ENCODE assay signal across 10 cellular contexts in genomic region chr3:171753665-171754408, GRCh38. TPM values are rescaled to one million over a fixed set of nuclear protein-coding genes. Genes with fewer than 3 reads are reported as not detected.
DNase-seq lines count a peak whose midpoint lies in the region; ATAC-seq, FAIRE-seq and TF ChIP-seq lines count a peak whose summit lies in the region.
"Had no signal": no experiment of that assay in that cellular context is flagged by ENCODE, and none has a peak within 500 bp of the region (broad histone marks: within the 10 kb centered on the region; RNA-seq: fewer than 3 reads in every experiment).

No MANE protein-coding gene starts in this region.

- FAIRE-seq in H54 (lab: Jason Lieb, UNC) (peak; percentile 50), GM12878 (lab: Jason Lieb, UNC) (no peak)
- FAIRE-seq: HTR-8/SVneo had no signal

- no peaks in the 10 kb centered on the region for H3K36me3 Mint-ChIP-seq in activated CD8-positive, alpha-beta memory T cell treated with anti-CD3 and anti-CD28 coated beads, Interleukin-2, amount 10 ng/mL, durations not matched to agents 7 days and 5 days

- BruUV-seq in GM12878 (replicated peaks; lab: Mats Ljungman, UMichigan), result no TSS peak

- no peaks in the 10 kb centered on the region for H3K4me1 Mint-ChIP-seq in activated CD8-positive, alpha-beta memory T cell treated with anti-CD3 and anti-CD28 coated beads, Interleukin-2, amount 10 ng/mL, durations not matched to agents 7 days and 5 days

- H3K27ac Mint-ChIP-seq in activated CD8-positive, alpha-beta memory T cell treated with anti-CD3 and anti-CD28 coated beads, Interleukin-2, amount 10 ng/mL, durations not matched to agents 7 days and 5 days, result no peak overlapping the region

- ATAC-seq in GM12878, result peak; percentile 13; the same call in 2 of the 3 replicates
- ATAC-seq in activated CD8-positive, alpha-beta memory T cell treated with anti-CD3 and anti-CD28 coated beads, Interleukin-2, amount 10 ng/mL, durations not matched to agents 7 days and 5 days, result no peak
- no peak for ATAC-seq in GM18519 (IDR thresholded peaks at IDR 0.05; ENCODE audit: low FRiP score, unreplicated experiment)
- ATAC-seq in GM21423 (IDR thresholded peaks at IDR 0.05; ENCODE audit: unreplicated experiment), result no peak

- H3K9ac ChIP-seq in GM12878 (ENCODE audit: control insufficient read depth, insufficient read depth, low read length), result no peak overlapping the region

- SMC1A ChIA-PET in GM12878 (lab: Charles Lee; ENCODE audit: uncharacterized antibody, unreplicated experiment), result interaction anchor here (1.0 to 8.7 kb wide), 5 partner anchors 9 to 75 kb away, joined by 3 to 192 read pairs (median 5); no protein-coding TSS in a partner anchor

- H2AFZ ChIP-seq in GM12878 (ENCODE audit: control insufficient read depth, low read depth, low read length), result no peak overlapping the region

- no peaks in the 10 kb centered on the region; the same call in 1 of the 2 replicates for H3K4me1 ChIP-seq in GM12878 (ENCODE audit: control insufficient read depth, insufficient read depth, low read length)
- H3K4me1 ChIP-seq: prostate gland had no signal

- intact Hi-C loops in GM12878 (cut with micrococcal nuclease; ENCODE audit: unreplicated experiment), result no loop called here

- POLR2A ChIA-PET in AG04450 (lab: Yijun Ruan, JAX) (no interaction called here), GM12878 (lab: Charles Lee) (interaction anchor here (0.5 to 2.0 kb wide), 4 partner anchors 9 to 388 kb away, joined by 3 to 5 read pairs (median 4); partner anchors contain the start of gene PLD1)

- no peak overlapping the region for H3K4me3 Mint-ChIP-seq in activated CD8-positive, alpha-beta memory T cell treated with anti-CD3 and anti-CD28 coated beads, Interleukin-2, amount 10 ng/mL, durations not matched to agents 7 days and 5 days

- H3K27ac ChIP-seq in AG04450 (ENCODE audit: low read depth, low read length) (peak overlapping the region; percentile 49), GM12878 (ENCODE audit: control insufficient read depth, insufficient read depth) (no peak overlapping the region; the same call in 1 of the 2 replicates)
- H3K27ac ChIP-seq: prostate gland had no signal

- RAD21 ChIA-PET in GM12878 (lab: Charles Lee; ENCODE audit: unreplicated experiment), result interaction anchor here (1.0 to 7.7 kb wide), 3 partner anchors 10 to 17 kb away, joined by 3 to 119 read pairs (median 3); no protein-coding TSS in a partner anchor

- TF ChIP-seq CTCF in AG04450 (IDR thresholded peaks at IDR 0.05; ENCODE audit: low read depth, low read length), result no peak
- no peak for TF ChIP-seq CTCF in GM12878 (IDR thresholded peaks at IDR 0.05 in 2 of 3, conservative IDR thresholded peaks at IDR 0.05 in 1 of 3; ENCODE audit: control insufficient read depth in 2 of 3, extremely low read depth in 1 of 3, insufficient read depth in 1 of 3, low read depth in 3 of 3, low read length in 3 of 3)

- H3K9me3 ChIP-seq in AG04450 (ENCODE audit: control insufficient read depth, insufficient read depth, low read length), result no peaks in the 10 kb centered on the region
- H3K9me3 ChIP-seq in GM12878 (replicated peaks; ENCODE audit: control insufficient read depth, insufficient read depth, low read length), result no peaks in the 10 kb centered on the region
- H3K9me3 ChIP-seq: prostate gland had no signal

- H3K9me3 Mint-ChIP-seq in activated CD8-positive, alpha-beta memory T cell treated with anti-CD3 and anti-CD28 coated beads, Interleukin-2, amount 10 ng/mL, durations not matched to agents 7 days and 5 days (ENCODE audit: low read depth), result no peaks in the 10 kb centered on the region

- H3K27me3 Mint-ChIP-seq in activated CD8-positive, alpha-beta memory T cell treated with anti-CD3 and anti-CD28 coated beads, Interleukin-2, amount 10 ng/mL, durations not matched to agents 7 days and 5 days, result peaks cover 26% of the 10 kb centered on the region

- H3K36me3 ChIP-seq in GM12878 (ENCODE audit: control insufficient read depth in 2 of 2, insufficient read depth in 2 of 2, low read length in 1 of 2), result no peaks in the 10 kb centered on the region; a peak in 1 of 4 replicates
- H3K36me3 ChIP-seq: prostate gland had no signal

- no peaks in the 10 kb centered on the region for H3K27me3 ChIP-seq in AG04450 (ENCODE audit: control insufficient read depth, insufficient read depth, low read length)
- peaks cover 0 to 3% of the 10 kb centered on the region in 2 experiments; a peak in 1 of 4 replicates for H3K27me3 ChIP-seq in GM12878 (replicated peaks in 1 of 2; ENCODE audit: control insufficient read depth in 2 of 2, insufficient read depth in 2 of 2, low read length in 1 of 2)

- DNase-seq in AG04450 (ENCODE audit: low read depth, low spot score) (peak; percentile 49), H54 (ENCODE audit: insufficient read length, low spot score) (peak; percentile 35), GM12878 (ENCODE audit: low read depth, low spot score) (no peak), iris pigment epithelial cell (ENCODE audit: low read depth) (peak; percentile 89), ACHN (no peak)
- DNase-seq in activated CD8-positive, alpha-beta memory T cell treated with anti-CD3 and anti-CD28 coated beads, Interleukin-2, amount 10 ng/mL, durations not matched to agents 7 days and 5 days, result no peak

- TF ChIP-seq RAD21 in GM12878 (IDR thresholded peaks at IDR 0.05; ENCODE audit: insufficient read depth, low read depth, low read length), result no peak

- 27% methylated on average over 5 of the region's 5 CpGs for WGBS in GM12878 (ENCODE audit: insufficient coverage, insufficient replicate concordance, low lambda C conversion rate, missing lambda C conversion rate)

- TF ChIP-seq POLR2A in H54 (IDR thresholded peaks at IDR 0.05; ENCODE audit: low read depth, low read length), result no peak
- no peak for TF ChIP-seq POLR2A in GM12878 (IDR thresholded peaks at IDR 0.05; ENCODE audit: low read depth, low read length)

- in situ Hi-C loops in GM12878 (cut with MboI), result no loop called here
- in situ Hi-C loops in ACHN (cut with HindIII; ENCODE audit: low pct_ligation_motif_present, low pct_unique_long_range_greater_than_20kb, low sequenced_read_pairs), result no loop called here

- CTCF ChIA-PET in AG04450 (lab: Charles Lee), result interaction anchor here (6.6 kb wide), 1 partner anchor 18 kb away, joined by 47 read pairs; no protein-coding TSS in a partner anchor
- CTCF ChIA-PET in GM12878 (lab: Yijun Ruan, JAX), result interaction anchor here (12.1 kb wide), 1 partner anchor 15 kb away, joined by 210 read pairs; no protein-coding TSS in a partner anchor
- CTCF ChIA-PET in activated CD8-positive, alpha-beta memory T cell treated with anti-CD3 and anti-CD28 coated beads, Interleukin-2, amount 10 ng/mL, durations not matched to agents 7 days and 5 days (lab: Charles Lee), result no interaction called here

- no peak overlapping the region for H3K4me2 ChIP-seq in GM12878 (ENCODE audit: control insufficient read depth, insufficient read depth)

- no peaks in the 10 kb centered on the region for H4K20me1 ChIP-seq in GM12878 (ENCODE audit: control insufficient read depth, insufficient read depth)

- H3K79me2 ChIP-seq in GM12878 (ENCODE audit: control insufficient read depth, insufficient read depth, low read length), result no peaks in the 10 kb centered on the region

- no peak overlapping the region for H3K4me3 ChIP-seq in AG04450 (ENCODE audit: low read depth, low read length)
- H3K4me3 ChIP-seq in GM12878, result no peak overlapping the region
- H3K4me3 ChIP-seq: prostate gland had no signal

- TF ChIP-seq EP300 in GM12878 (IDR thresholded peaks at IDR 0.05; ENCODE audit: borderline replicate concordance in 1 of 2, control insufficient read depth in 1 of 2, low read depth in 2 of 2, low read length in 2 of 2), result no peak

TF ChIP-seq in GM12878, 131 proteins besides CTCF, POLR2A, EP300 and RAD21:
- no peak for TF ChIP-seq CHD1 (IDR thresholded peaks at IDR 0.05; ENCODE audit: low read depth, low read length)
- TF ChIP-seq HDGF (IDR thresholded peaks at IDR 0.05), result 0 out of 2 replicates have a peak, but pooled peaks have one; percentile 37

RNA-seq across cellular contexts. Expression of gene PLD1, which starts 56.4 kb away (rescaled TPM):
- polyA plus RNA-seq in AG04450 (2011; rRNA removed) (13.9 and 20.2 TPM in 2 replicates), GM12878 (2011; rRNA removed) (108 and 130 TPM in 2 replicates), GM12878 (2014; fragmentation: Illumina TruSeq; extraction: Trizol) (3.4 and 6.5 TPM in 2 replicates), GM12878 (2014; fragmentation: Nextera tagmentation; extraction: Ambion mirVana) (1 to 10 TPM; 3.1 to 3.4 TPM), GM12878 (2014; rRNA removed) (2.4 and 2.9 TPM in 2 replicates), GM12878 (2016; fragmentation: Nextera tagmentation; extraction: Ambion mirVana) (1 to 10 TPM; 4.3 to 5.8 TPM)
- 29.4 and 44.9 TPM in 2 replicates for polyA minus RNA-seq in AG04450 (2011; rRNA and poly(A)+ RNA removed)
- total RNA-seq in GM12878 (2013; cell fraction: nucleolus; rRNA removed), result 526 and 546 TPM in 2 replicates
- total RNA-seq in GM12878 (2014; rRNA removed) (3.2 and 4.4 TPM in 2 replicates), GM12878 (2014; rRNA removed; fragmentation: Illumina TruSeq; extraction: Trizol) (3.8 and 5.1 TPM in 2 replicates), GM12878 (2021) (7.5 and 7.8 TPM in 2 replicates)
- 2.0 TPM for polyA plus RNA-seq in GM12878 (2011; ENCODE audit: low read depth)
- 53.4 and 59.3 TPM in 2 replicates for polyA plus RNA-seq in GM12878 (2011; cell fraction: cytosol; rRNA removed)
- polyA plus RNA-seq in GM12878 (2011; cell fraction: nucleus; rRNA removed), result 108 and 131 TPM in 2 replicates
- 1.2 and 2.7 TPM in 2 replicates for polyA plus RNA-seq in GM12878 (2012)
- polyA minus RNA-seq in GM12878 (2011; rRNA and poly(A)+ RNA removed), result 228 and 285 TPM in 2 replicates
- polyA minus RNA-seq in GM12878 (2011; cell fraction: cytosol; rRNA and poly(A)+ RNA removed), result 42.9 and 75.5 TPM in 2 replicates
- 205 and 292 TPM in 2 replicates for polyA minus RNA-seq in GM12878 (2011; cell fraction: nucleus; rRNA and poly(A)+ RNA removed)
- total RNA-seq in activated CD8-positive, alpha-beta memory T cell treated with anti-CD3 and anti-CD28 coated beads, Interleukin-2, amount 10 ng/mL, durations not matched to agents 7 days and 5 days, result 1 to 10 TPM; 2.0 to 3.4 TPM

Comparison
In these comparisons a context has a peak if more than half of its experiments do, and no peak if none do; other contexts are left out.
1. DNase-seq: peak in AG04450 (single experiment), H54 (single experiment) and iris pigment epithelial cell (single experiment); none in GM12878 (single experiment), activated CD8-positive, alpha-beta memory T cell treated with anti-CD3 and anti-CD28 coated beads, Interleukin-2, amount 10 ng/mL, durations not matched to agents 7 days and 5 days (single experiment) and ACHN (single experiment).